In the genomic region with DNA sequence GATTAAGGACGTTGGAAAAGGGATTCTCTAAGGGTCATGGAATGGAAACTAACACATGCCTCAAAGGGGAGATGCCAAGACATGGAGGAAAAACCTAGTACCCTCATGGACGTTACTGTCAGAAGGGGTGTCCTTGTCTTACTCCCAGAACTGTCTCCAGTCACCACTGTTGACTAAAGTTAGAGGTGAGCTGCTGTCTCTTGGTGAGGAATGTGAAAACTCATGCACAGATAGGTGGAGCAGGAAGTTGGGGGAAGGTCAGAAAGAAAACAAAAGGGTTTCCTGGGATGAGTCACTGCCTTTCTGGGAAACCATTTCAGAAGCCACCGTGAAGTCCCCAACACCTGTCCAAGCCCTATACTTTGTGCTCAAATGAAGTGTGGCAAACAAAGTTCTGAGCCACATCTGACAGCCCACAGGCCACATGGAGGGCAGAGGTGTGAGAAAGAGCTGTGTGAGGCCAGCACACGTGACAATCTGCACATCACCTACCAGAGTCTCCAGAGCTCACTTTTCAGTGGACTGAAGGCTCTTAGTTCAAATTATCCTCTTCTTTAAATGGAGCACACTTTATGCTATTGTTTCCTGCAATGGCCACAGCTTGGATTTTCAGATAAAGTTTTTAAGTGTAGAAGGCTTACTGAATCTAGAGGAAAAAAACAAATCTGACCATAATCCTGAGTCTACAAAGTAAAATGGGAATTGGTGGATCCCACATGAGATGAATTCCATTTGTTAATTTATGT, we compare ENCODE assay signal across 8 cellular contexts.
DNase-seq lines count a peak whose midpoint lies in the region; ATAC-seq and TF ChIP-seq lines count a peak whose summit lies in the region.

No MANE protein-coding gene starts in this region.

- POLR2A ChIA-PET in PC-3 (lab: Charles Lee; ENCODE audit: unreplicated experiment): no interaction called here

- peak overlapping the region; percentile 3 for H3K4me3 Mint-ChIP-seq in activated naive CD8-positive, alpha-beta T cell

- in situ Hi-C loops in GM13977 (cut with MboI; ENCODE audit: low pct_unique_long_range_greater_than_20kb, low sequenced_read_pairs, unreplicated experiment): no loop called here

- CTCF ChIA-PET in PC-3 (lab: Charles Lee): interaction anchor here (0.7 to 1.3 kb wide), 2 partner anchors 55 to 65 kb away, joined by 3 to 4 read pairs; no protein-coding TSS in a partner anchor

- no peak for TF ChIP-seq POLR2A in spleen (IDR thresholded peaks at IDR 0.05)

- ATAC-seq in HG02588 (IDR thresholded peaks at IDR 0.05; ENCODE audit: unreplicated experiment) (peak; percentile 91), PC-3 (peak; percentile 99)

- no peaks in the 10 kb centered on the region for H3K9me3 ChIP-seq in PC-3 (ENCODE audit: low read length)
- no peaks in the 10 kb centered on the region for H3K9me3 ChIP-seq in spleen

- H3K27ac Mint-ChIP-seq in activated naive CD8-positive, alpha-beta T cell: peak overlapping the region; percentile 35

- BruUV-seq in PC-3 (replicated peaks; lab: Mats Ljungman, UMichigan): no TSS peak

- peak overlapping the region; percentile 58 for H2AFZ ChIP-seq in PC-3 (ENCODE audit: low read length)

- peak overlapping the region; percentile 45 for H3K27ac ChIP-seq in PC-3 (ENCODE audit: low read length)
- peak overlapping the region in 1 of 8 donors; percentile 18 for H3K27ac ChIP-seq in spleen

- H3K36me3 Mint-ChIP-seq in activated naive CD8-positive, alpha-beta T cell: peaks cover 2% of the 10 kb centered on the region

- peaks cover 17% of the 10 kb centered on the region for H3K4me1 ChIP-seq in PC-3 (ENCODE audit: insufficient read depth, low read length)
- H3K4me1 ChIP-seq in spleen: peaks cover 0 to 4% (median 0%) of the 10 kb centered on the region in 6 donors

- 41 to 61% (median 42%) methylated on average over 4 of the region's 4 CpGs for WGBS in spleen, 5 donors

- H3K4me2 ChIP-seq in PC-3 (ENCODE audit: low read length): peak overlapping the region; percentile 18

- no peaks in the 10 kb centered on the region for H3K79me2 ChIP-seq in PC-3 (ENCODE audit: low read length)

- intact Hi-C loops in PC-3 (cut with micrococcal nuclease) (loop anchor here (1.0 kb wide), 1 partner anchor 42 kb away; no protein-coding TSS in a partner anchor), spleen (cut with DNase I; ENCODE audit: low total_unique reads) (no loop called here)

- H3K9me3 Mint-ChIP-seq in activated naive CD8-positive, alpha-beta T cell (ENCODE audit: low read depth): no peaks in the 10 kb centered on the region

- no peaks in the 10 kb centered on the region for H3K27me3 Mint-ChIP-seq in activated naive CD8-positive, alpha-beta T cell

- H3K27me3 ChIP-seq in PC-3 (ENCODE audit: low read length): no peaks in the 10 kb centered on the region
- no peaks in the 10 kb centered on the region for H3K27me3 ChIP-seq in spleen (replicated peaks in 1 of 7)

- TF ChIP-seq CTCF in GM13977 (IDR thresholded peaks at IDR 0.05; ENCODE audit: extremely low read depth, insufficient read depth, missing control alignments): no peak
- no peak for TF ChIP-seq CTCF in PC-3 (conservative IDR thresholded peaks at IDR 0.05; ENCODE audit: low read depth, low read length)
- no peak for TF ChIP-seq CTCF in spleen (IDR thresholded peaks at IDR 0.05 in 8 of 11, conservative IDR thresholded peaks at IDR 0.05 in 3 of 11)

- DNase-seq in GM13977 (ENCODE audit: low spot score) (peak; percentile 42), PC-3 (peak; percentile 90), NCI-H128 (lab: John Stamatoyannopoulos, UW; ENCODE audit: unreplicated experiment) (no peak), spleen (no peak), NCI-H2171 (lab: John Stamatoyannopoulos, UW) (no peak)
- DNase-seq in stimulated activated CD4-positive, alpha-beta T cell treated with anti-CD3 and anti-CD28 coated beads, Interleukin-1b, Interleukin-23, amount 100 ng/mL, for 24 hours (ENCODE audit: low read depth in 4 of 4, low spot score in 1 of 4): peak in 3 of 4 experiments; percentile 11 to 65 (median 27)

- no peaks in the 10 kb centered on the region for H3K36me3 ChIP-seq in PC-3 (ENCODE audit: low read depth, low read length)
- no peaks in the 10 kb centered on the region for H3K36me3 ChIP-seq in spleen

- no peaks in the 10 kb centered on the region for H3K9me2 ChIP-seq in PC-3 (replicated peaks; ENCODE audit: low read length)

- H3K4me3 ChIP-seq in PC-3 (ENCODE audit: low read length): no peak overlapping the region
- H3K4me3 ChIP-seq in spleen: no peak overlapping the region

- H4K20me1 ChIP-seq in PC-3 (ENCODE audit: low read length): no peaks in the 10 kb centered on the region

- H3K4me1 Mint-ChIP-seq in activated naive CD8-positive, alpha-beta T cell (ENCODE audit: low read depth): peaks cover 47% of the 10 kb centered on the region

- no peaks in the 10 kb centered on the region for H3F3A ChIP-seq in PC-3 (ENCODE audit: low read length, unreplicated experiment)

- H3K9ac ChIP-seq in PC-3 (ENCODE audit: low read length): no peak overlapping the region

Comparison
In these comparisons a context has a peak if more than half of its experiments do, and no peak if none do; other contexts are left out.
1. DNase-seq: peak in GM13977 (single experiment), PC-3 (single experiment) and stimulated activated CD4-positive, alpha-beta T cell treated with anti-CD3 and anti-CD28 coated beads, Interleukin-1b, Interleukin-23, amount 100 ng/mL, for 24 hours (3 of 4); none in NCI-H128 (single experiment), spleen (single experiment) and NCI-H2171 (single experiment).